In genomic region chr2:70301344-70302194, GRCh38 we compare ENCODE assay signal across 8 cellular contexts. TPM values are rescaled to one million over a fixed set of nuclear protein-coding genes. Genes with fewer than 3 reads are reported as not detected.
DNase-seq lines count a peak whose midpoint lies in the region; ATAC-seq and TF ChIP-seq lines count a peak whose summit lies in the region.

Gene FAM136A (minus strand): TSS chr2:70302067. CDS start chr2:70302011, 56 bp downstream.

- TF ChIP-seq EP300 in upper lobe of left lung (IDR thresholded peaks at IDR 0.05), result no peak

- peak; percentile 95 to 97 (median 96) for ATAC-seq in heart right ventricle
- ATAC-seq in upper lobe of left lung (ENCODE audit: low FRiP score in 2 of 2), result peak; percentile 98 to 99

- H3K4me3 ChIP-seq in HFF-Myc (replicated peaks; ENCODE audit: low read depth, low read length), result peak within 1 kb of the TSS; percentile 96
- H3K4me3 ChIP-seq in adipocyte (ENCODE audit: low read length), result peak within 1 kb of the TSS; percentile 95
- H3K4me3 ChIP-seq in heart right ventricle, result peak within 1 kb of the TSS; percentile 68 to 100 (median 98)
- H3K4me3 ChIP-seq in upper lobe of left lung, result peak within 1 kb of the TSS; percentile 67 to 99 (median 94)

- H3K9me3 ChIP-seq in adipocyte (ENCODE audit: control insufficient read depth, low read length) (no peaks in the 10 kb centered on the region), heart right ventricle (no peaks in the 10 kb centered on the region), upper lobe of left lung (no peaks in the 10 kb centered on the region)

- TF ChIP-seq POLR2A in GM10847 (IDR thresholded peaks at IDR 0.05; ENCODE audit: extremely low read depth, insufficient read length) (peak; percentile 74), upper lobe of left lung (IDR thresholded peaks at IDR 0.05) (peak in 3 of 4 donors; percentile 33 to 56 (median 39))

- H3K27ac ChIP-seq in heart right ventricle (peak within 1 kb of the TSS; percentile 33 to 94 (median 90)), upper lobe of left lung (peak within 1 kb of the TSS; percentile 81 to 90 (median 88))

- 0 to 1% methylated on average over 74 to 79 of the region's 79 CpGs for WGBS in heart right ventricle, 2 donors
- 1% methylated on average over 35 to 64 of the region's 79 CpGs for WGBS in upper lobe of left lung, 2 donors

- intact Hi-C loops in heart right ventricle (cut with DNase I) (loop anchor here in 8 of 10 donors (1.0 to 10.0 kb wide), 5 partner anchors 107 to 389 kb away; partner anchors contain the start of gene C2orf42 (in 1 of the 8)), posterior vena cava (cut with DNase I) (loop anchor here (5.0 to 10.0 kb wide), 2 partner anchors 313 to 389 kb away; no protein-coding TSS in a partner anchor)

- H3K4me1 ChIP-seq in adipocyte (ENCODE audit: control insufficient read depth, insufficient read depth, low read length), result peaks cover 5% of the 10 kb centered on the region
- H3K4me1 ChIP-seq in heart right ventricle, result peaks cover 0 to 15% (median 13%) of the 10 kb centered on the region in 9 donors
- H3K4me1 ChIP-seq in upper lobe of left lung, result peaks cover 5 to 28% (median 9%) of the 10 kb centered on the region in 4 donors

- H3K36me3 ChIP-seq in adipocyte (ENCODE audit: control insufficient read depth, insufficient read depth, low read length, severe bottlenecking), result peaks cover 18% of the 10 kb centered on the region
- peaks cover 0 to 41% (median 8%) of the 10 kb centered on the region in 9 donors for H3K36me3 ChIP-seq in heart right ventricle
- peaks cover 0 to 23% (median 13%) of the 10 kb centered on the region in 4 donors for H3K36me3 ChIP-seq in upper lobe of left lung

- peak within 1 kb of the TSS; percentile 96 for H3K9ac ChIP-seq in adipocyte (ENCODE audit: low read length)

- TF ChIP-seq CTCF in HFF-Myc (IDR thresholded peaks at IDR 0.05; ENCODE audit: low read depth, low read length, missing control alignments) (peak; percentile 83), heart right ventricle (IDR thresholded peaks at IDR 0.05) (peak; percentile 95 to 99 (median 97)), upper lobe of left lung (IDR thresholded peaks at IDR 0.05) (peak; percentile 98)

- H3K27me3 ChIP-seq in adipocyte (replicated peaks; ENCODE audit: control insufficient read depth, insufficient read depth, low read length), result no peaks in the 10 kb centered on the region
- no peaks in the 10 kb centered on the region for H3K27me3 ChIP-seq in heart right ventricle
- H3K27me3 ChIP-seq in upper lobe of left lung, result no peaks in the 10 kb centered on the region

- DNase-seq in HFF-Myc (ENCODE audit: extremely low read depth, low read depth), result peak; percentile 27
- DNase-seq in NCI-H1048 (lab: John Stamatoyannopoulos, UW), result peak; percentile 55
- peak; percentile 81 for DNase-seq in T follicular helper cell (ENCODE audit: low read depth)
- DNase-seq in adipocyte (ENCODE audit: low read depth), result peak; percentile 96
- DNase-seq in heart right ventricle, result peak; percentile 81 to 88
- peak; percentile 96 for DNase-seq in posterior vena cava (ENCODE audit: low spot score)
- peak; percentile 91 to 98 for DNase-seq in upper lobe of left lung

RNA-seq across cellular contexts. Expression of gene FAM136A, which starts in this region (rescaled TPM):
- total RNA-seq in heart right ventricle (10 to 100 TPM; 17.6 to 26.9 (median 21.0) TPM), posterior vena cava (10 to 100 TPM; 19.2 to 24.7 TPM), upper lobe of left lung (10 to 100 TPM; 19.5 to 26.4 (median 23.1) TPM)
- 10 to 100 TPM; 18.3 to 29.2 TPM for polyA plus RNA-seq in heart right ventricle

Comparison
In these comparisons a context has a peak if more than half of its experiments do, and no peak if none do; other contexts are left out.
1. Peak in every context shown above with its lines: DNase-seq, ATAC-seq, H3K4me3 ChIP-seq and H3K27ac ChIP-seq.
2. DNase-seq: peak in every context shown above with its lines; median percentile 96 in adipocyte; 96 in posterior vena cava; 94 in upper lobe of left lung; 84 in heart right ventricle; 81 in T follicular helper cell; 55 in NCI-H1048; 27 in HFF-Myc.